In the genomic region with DNA sequence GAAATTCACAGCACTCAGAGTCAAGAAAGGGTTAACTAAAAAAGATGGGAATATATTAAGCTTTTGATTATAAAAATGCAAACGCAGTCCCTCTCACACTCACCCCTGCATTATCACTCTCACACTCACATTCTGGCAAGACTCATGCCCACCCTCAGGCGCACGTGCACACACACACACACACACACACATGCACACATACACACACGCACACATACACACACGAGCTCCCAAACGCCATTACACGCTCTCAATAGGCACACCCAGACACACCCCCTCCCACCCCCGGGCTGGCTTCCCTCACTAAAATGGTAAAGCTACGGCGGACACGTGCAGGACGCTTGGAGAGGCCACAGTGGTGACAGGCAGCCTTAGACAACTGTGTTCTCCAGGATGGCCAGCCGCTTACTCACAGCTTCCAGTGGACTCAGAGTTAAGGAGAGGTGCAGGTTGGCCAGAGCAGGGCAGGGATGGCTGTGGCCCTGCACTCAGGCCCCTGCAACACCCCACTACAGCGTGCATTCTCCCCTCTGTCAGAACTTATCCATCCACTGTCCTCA, we compare ENCODE assay signal across 13 cellular contexts. TPM values are rescaled to one million over a fixed set of nuclear protein-coding genes. Genes with fewer than 3 reads are reported as not detected.
"Had no signal": no experiment of that assay in that cellular context is flagged by ENCODE, and none has a peak within 500 bp of the region (broad histone marks: within the 10 kb centered on the region; RNA-seq: fewer than 3 reads in every experiment).

No MANE protein-coding gene starts in this region.

- H3K27me3 ChIP-seq: gastrocnemius medialis had no signal

- H3K27ac ChIP-seq: gastrocnemius medialis, neutrophil, tibial artery had no signal

- H3K9me3 ChIP-seq: gastrocnemius medialis, neutrophil, tibial artery had no signal

- ATAC-seq: gastrocnemius medialis; naive thymus-derived CD4-positive, alpha-beta T cell; stimulated activated naive B cell treated with anti-CD40 and anti-IgM and Interleukin-4, amounts not matched to agents 10 μg/mL and 1 μg/mL and 100 μg/mL, for 72 hours had no signal

- H3K4me3 ChIP-seq: gastrocnemius medialis, tibial artery had no signal

- H3K36me3 ChIP-seq: gastrocnemius medialis, neutrophil, tibial artery had no signal

- DNase-seq: activated CD4-positive, alpha-beta T cell treated with anti-CD3 and anti-CD28 coated beads, Interleukin-2, amount 10 ng/mL, durations not matched to agents 7 days and 5 days; activated naive CD4-positive, alpha-beta T cell; activated naive CD8-positive, alpha-beta T cell treated with anti-CD3 and anti-CD28 coated beads, Interleukin-2, amount 10 ng/mL, durations not matched to agents 7 days and 5 days; cerebellar nuclear complex; effector memory CD4-positive, alpha-beta T cell; gastrocnemius medialis; midbrain; naive thymus-derived CD4-positive, alpha-beta T cell; posterior cingulate gyrus; stimulated activated CD4-positive, alpha-beta T cell treated with anti-CD3 and anti-CD28 coated beads, Interleukin-2, amount 100 ng/mL, for 48 hours; stimulated activated naive B cell treated with anti-CD40 and anti-IgM and Interleukin-4, amounts not matched to agents 10 μg/mL and 1 μg/mL and 100 μg/mL, for 72 hours; tibial artery had no signal

RNA-seq across cellular contexts. Expression of gene MATN1, which starts 10.1 kb away (rescaled TPM):
- total RNA-seq: activated CD4-positive, alpha-beta T cell treated with anti-CD3 and anti-CD28 coated beads, Interleukin-2, amount 10 ng/mL, durations not matched to agents 7 days and 5 days; gastrocnemius medialis had no signal
- polyA plus RNA-seq: naive thymus-derived CD4-positive, alpha-beta T cell had no signal
